11 cellular contexts compared by ENCODE assay signal in genomic region chr6:32604434-32604877, GRCh38. TPM values are rescaled to one million over a fixed set of nuclear protein-coding genes. Genes with fewer than 3 reads are reported as not detected.
A peak's percentile ranks its signal among the peaks of the same experiment; 100 is the strongest.
DNase-seq lines count a peak whose midpoint lies in the region; ATAC-seq, FAIRE-seq and TF ChIP-seq lines count a peak whose summit lies in the region.
"Had no signal": no experiment of that assay in that cellular context is flagged by ENCODE, and none has a peak within 500 bp of the region (broad histone marks: within the 10 kb centered on the region; RNA-seq: fewer than 3 reads in every experiment).

No MANE protein-coding gene starts in this region.

- no peaks in the 10 kb centered on the region for H3K4me1 ChIP-seq in gastrocnemius medialis

- H3K36me3 ChIP-seq in gastrocnemius medialis = no peaks in the 10 kb centered on the region

- FAIRE-seq in GM18507 (lab: Jason Lieb, UNC) = peak; percentile 83

- no peaks in the 10 kb centered on the region for H3K9me3 ChIP-seq in gastrocnemius medialis

- intact Hi-C loops in gastrocnemius medialis (cut with DNase I; ENCODE audit: low total_unique reads) = no loop called here

- in situ Hi-C loops in gastrocnemius medialis (cut with MboI; ENCODE audit: low sequenced_read_pairs in 4 of 4) = no loop called here

- DNase-seq in GM18507 (ENCODE audit: extremely low spot score, insufficient read length, low read depth) (no peak), NCI-H226 (peak; percentile 66), fibroblast of villous mesenchyme (ENCODE audit: low read depth) (peak; percentile 25), gastrocnemius medialis (no peak), substantia nigra (lab: John Stamatoyannopoulos, UW) (no peak), HT-29 (ENCODE audit: low spot score) (no peak), NCI-H187 treated with DMSO at 0.1 percent for 48 hours (lab: John Stamatoyannopoulos, UW) (no peak), amniotic stem cell (lab: John Stamatoyannopoulos, UW) (no peak)
- DNase-seq: effector memory CD4-positive, alpha-beta T cell had no signal

- TF ChIP-seq CTCF in fibroblast of villous mesenchyme (IDR thresholded peaks at IDR 0.05; ENCODE audit: insufficient read depth, low read depth, low read length) (no peak), gastrocnemius medialis (IDR thresholded peaks at IDR 0.05 in 4 of 5, conservative IDR thresholded peaks at IDR 0.05 in 1 of 5) (no peak)

- H3K4me3 ChIP-seq in fibroblast of villous mesenchyme (ENCODE audit: low read depth, low read length) (no peak overlapping the region), gastrocnemius medialis (no peak overlapping the region)

- peak overlapping the region in 1 of 4 donors; percentile 57 for H3K27ac ChIP-seq in gastrocnemius medialis
- no peak overlapping the region for H3K27ac ChIP-seq in substantia nigra (ENCODE audit: low read depth, low read length, poor library complexity, severe bottlenecking)

- no peaks in the 10 kb centered on the region for H3K27me3 ChIP-seq in gastrocnemius medialis

- no peak for TF ChIP-seq POLR2A in gastrocnemius medialis (IDR thresholded peaks at IDR 0.05)

- ATAC-seq in gastrocnemius medialis = peak; percentile 58 to 60
- ATAC-seq: Panc1 had no signal

RNA-seq across cellular contexts. Expression of gene HLA-DRB1, which starts 14.8 kb away (rescaled TPM):
- total RNA-seq in fibroblast of villous mesenchyme (not detected in 2 replicates), gastrocnemius medialis (10 to 100 TPM in 3 of 4 donors, 1 to 10 TPM in 1; 7.5 to 25.2 (median 16.5) TPM)
- total RNA-seq in HT-29 (2014; rRNA removed; shearing (Covaris generic)) = not detected in 2 replicates

RNA-seq across cellular contexts. Expression of gene HLA-DQA1, which starts 32.8 kb away (rescaled TPM):
- total RNA-seq in fibroblast of villous mesenchyme = not detected in 2 replicates
- total RNA-seq in gastrocnemius medialis = 1 to 10 TPM in 2 of 4 donors, under 1 TPM in 1, not detected in 1; 0.66 to 3.5 (median 1.5) TPM
- not detected in 2 replicates for total RNA-seq in HT-29 (2014; rRNA removed; shearing (Covaris generic))
- total RNA-seq: lung microvascular endothelial cell had no signal

Comparison
In these comparisons a context has a peak if more than half of its experiments do, and no peak if none do; other contexts are left out.
1. DNase-seq: peak in NCI-H226 (single experiment) and fibroblast of villous mesenchyme (single experiment); none in GM18507 (single experiment), gastrocnemius medialis (0 of 2), substantia nigra (0 of 49), HT-29 (single experiment), NCI-H187 treated with DMSO at 0.1 percent for 48 hours (single experiment) and amniotic stem cell (single experiment).